8 cellular contexts compared by ENCODE assay signal in the genomic region with DNA sequence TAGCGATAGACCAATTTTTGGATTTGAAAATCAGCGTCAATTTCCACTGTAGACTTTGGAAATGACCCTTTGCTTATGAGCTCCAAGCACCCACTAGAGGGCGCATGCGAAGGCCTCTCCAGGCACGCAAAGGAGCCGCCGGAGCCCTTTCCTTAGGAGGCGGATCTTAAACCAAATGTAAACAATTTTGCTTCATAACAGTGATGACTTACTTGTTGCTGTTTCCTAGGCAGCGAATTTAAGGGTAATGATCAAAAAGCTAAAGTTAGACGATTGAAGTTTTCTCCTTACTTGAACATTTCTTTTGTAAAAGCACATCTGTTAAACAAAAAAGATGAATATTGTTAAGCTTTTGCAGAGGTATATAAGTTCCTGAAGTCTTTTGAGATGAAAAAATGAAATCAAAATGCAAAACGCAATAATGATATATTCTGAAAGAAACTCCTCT. TPM values are rescaled to one million over a fixed set of nuclear protein-coding genes. Genes with fewer than 3 reads are reported as not detected.
DNase-seq lines count a peak whose midpoint lies in the region; ATAC-seq and TF ChIP-seq lines count a peak whose summit lies in the region.

No MANE protein-coding gene starts in this region.

- H3K27ac ChIP-seq in SU-DHL-6 (ENCODE audit: low read depth, low read length) (no peak overlapping the region), upper lobe of right lung (no peak overlapping the region)

- H3K9me3 ChIP-seq in SU-DHL-6 (ENCODE audit: insufficient read depth, low read length) (no peaks in the 10 kb centered on the region), upper lobe of right lung (no peaks in the 10 kb centered on the region)

- intact Hi-C loops in upper lobe of right lung (cut with DNase I), result no loop called here

- no peaks in the 10 kb centered on the region for H3K9me2 ChIP-seq in SU-DHL-6 (replicated peaks; ENCODE audit: insufficient read depth, low read length)

- H3K27me3 ChIP-seq in SU-DHL-6 (ENCODE audit: low read length), result no peaks in the 10 kb centered on the region
- H3K27me3 ChIP-seq in upper lobe of right lung, result peaks cover 4% of the 10 kb centered on the region

- H3K79me2 ChIP-seq in SU-DHL-6 (ENCODE audit: insufficient read depth, low read length), result no peaks in the 10 kb centered on the region

- H3K9ac ChIP-seq in SU-DHL-6 (ENCODE audit: low read length), result no peak overlapping the region

- no peak overlapping the region for H3K4me3 Mint-ChIP-seq in glutamatergic neuron (ENCODE audit: unreplicated experiment)

- peak; percentile 93 for TF ChIP-seq CTCF in GM10248 (IDR thresholded peaks at IDR 0.05; ENCODE audit: control extremely low read depth, extremely low read depth, low read depth, missing control alignments)
- peak; percentile 98 for TF ChIP-seq CTCF in SU-DHL-6 (IDR thresholded peaks at IDR 0.05; ENCODE audit: insufficient read depth, low read length, poor library complexity, severe bottlenecking)
- TF ChIP-seq CTCF in glutamatergic neuron (IDR thresholded peaks at IDR 0.05; ENCODE audit: partially characterized antibody, unreplicated experiment), result peak; percentile 85
- TF ChIP-seq CTCF in upper lobe of right lung (IDR thresholded peaks at IDR 0.05), result peak; percentile 94

- peaks cover 5% of the 10 kb centered on the region for H3K4me1 ChIP-seq in upper lobe of right lung

- no peak overlapping the region for H2AFZ ChIP-seq in SU-DHL-6 (ENCODE audit: low read depth, low read length, severe bottlenecking)

- POLR2A ChIA-PET in GM10248 (lab: Yijun Ruan, JAX), result no interaction called here

- CTCF ChIA-PET in GM10248 (lab: Yijun Ruan, JAX), result interaction anchor here (0.6 to 4.7 kb wide), 40 partner anchors 8 to 835 kb away, joined by 3 to 49 read pairs (median 4); no protein-coding TSS in a partner anchor

- no peaks in the 10 kb centered on the region for H3K9me3 Mint-ChIP-seq in glutamatergic neuron (ENCODE audit: unreplicated experiment)

- H3K36me3 Mint-ChIP-seq in glutamatergic neuron (ENCODE audit: unreplicated experiment), result peaks cover 2% of the 10 kb centered on the region

- H3K4me1 Mint-ChIP-seq in glutamatergic neuron (ENCODE audit: low read depth, unreplicated experiment), result no peaks in the 10 kb centered on the region

- no peak overlapping the region for H3K4me3 ChIP-seq in SU-DHL-6 (ENCODE audit: insufficient read depth, low read length, poor library complexity, severe bottlenecking)
- H3K4me3 ChIP-seq in upper lobe of right lung, result no peak overlapping the region

- peak; percentile 95 for ATAC-seq in upper lobe of right lung

- H3K36me3 ChIP-seq in SU-DHL-6 (ENCODE audit: low read length) (no peaks in the 10 kb centered on the region), upper lobe of right lung (no peaks in the 10 kb centered on the region)

- DNase-seq in GM10248 (ENCODE audit: extremely low spot score) (peak; percentile 79), LoVo (ENCODE audit: low spot score) (peak; percentile 80), glutamatergic neuron (peak; percentile 87), pons (ENCODE audit: low spot score) (peak; percentile 74), upper lobe of right lung (peak; percentile 85), NCI-H128 (lab: John Stamatoyannopoulos, UW; ENCODE audit: unreplicated experiment) (no peak)
- peak; percentile 76 for DNase-seq in activated naive CD4-positive, alpha-beta T cell treated with anti-CD3 and anti-CD28 coated beads, Interleukin-2, amount 50 U/mL, for 16 hours

- no peak overlapping the region for H3K4me2 ChIP-seq in SU-DHL-6 (ENCODE audit: low read depth, low read length, poor library complexity, severe bottlenecking)

- no peak overlapping the region for H3K27ac Mint-ChIP-seq in glutamatergic neuron (ENCODE audit: unreplicated experiment)

- no peaks in the 10 kb centered on the region for H3K27me3 Mint-ChIP-seq in glutamatergic neuron (ENCODE audit: unreplicated experiment)

- no peaks in the 10 kb centered on the region for H4K20me1 ChIP-seq in SU-DHL-6 (ENCODE audit: low read depth, low read length)

- H3F3A ChIP-seq in SU-DHL-6 (ENCODE audit: insufficient read depth), result no peaks in the 10 kb centered on the region

RNA-seq across cellular contexts. Expression of a gene that starts 29.2 kb away (rescaled TPM):
- 31.3 TPM for total RNA-seq in glutamatergic neuron (ENCODE audit: unreplicated experiment)
- total RNA-seq in upper lobe of right lung, result 31.2 TPM
